ENCODE assay signal across 14 cellular contexts in genomic region chr11:11981840-11982239, GRCh38. TPM values are rescaled to one million over a fixed set of nuclear protein-coding genes. Genes with fewer than 3 reads are reported as not detected.
DNase-seq lines count a peak whose midpoint lies in the region; ATAC-seq and TF ChIP-seq lines count a peak whose summit lies in the region.
"Had no signal": no experiment of that assay in that cellular context is flagged by ENCODE, and none has a peak within 500 bp of the region (broad histone marks: within the 10 kb centered on the region; RNA-seq: fewer than 3 reads in every experiment).

No MANE protein-coding gene starts in this region.

- H3K9me3 ChIP-seq in left ventricle myocardium inferior (replicated peaks) = no peaks in the 10 kb centered on the region
- no peaks in the 10 kb centered on the region for H3K9me3 ChIP-seq in upper lobe of right lung

- H3K9me3 Mint-ChIP-seq in nephron = no peaks in the 10 kb centered on the region
- H3K9me3 Mint-ChIP-seq: CD4-positive, alpha-beta memory T cell had no signal

- no peak overlapping the region for H3K4me3 ChIP-seq in left ventricle myocardium inferior
- H3K4me3 ChIP-seq in upper lobe of right lung = no peak overlapping the region

- in situ Hi-C loops in GM13977 (cut with MboI; ENCODE audit: low pct_unique_long_range_greater_than_20kb, low sequenced_read_pairs, unreplicated experiment) = no loop called here

- peak overlapping the region in 2 of 3 experiments; percentile 68 to 95 for H3K27ac Mint-ChIP-seq in nephron

- H3K36me3 Mint-ChIP-seq in nephron (ENCODE audit: low read depth) = peaks cover 4% of the 10 kb centered on the region
- H3K36me3 Mint-ChIP-seq: CD4-positive, alpha-beta memory T cell had no signal

- H3K27me3 ChIP-seq in left ventricle myocardium inferior (ENCODE audit: low read depth) (no peaks in the 10 kb centered on the region), upper lobe of right lung (no peaks in the 10 kb centered on the region)

- no peak for TF ChIP-seq CTCF in left ventricle myocardium inferior (IDR thresholded peaks at IDR 0.05; ENCODE audit: borderline replicate concordance)
- TF ChIP-seq CTCF in nephron (IDR thresholded peaks at IDR 0.05; ENCODE audit: unreplicated experiment in 3 of 3) = no peak
- no peak for TF ChIP-seq CTCF in upper lobe of right lung (IDR thresholded peaks at IDR 0.05)
- TF ChIP-seq CTCF in GM13977 (IDR thresholded peaks at IDR 0.05; ENCODE audit: extremely low read depth, insufficient read depth, missing control alignments) = no peak

- peaks cover 4% of the 10 kb centered on the region for H3K27me3 Mint-ChIP-seq in nephron (ENCODE audit: low read depth)

- peaks cover 52% of the 10 kb centered on the region for H3K4me1 Mint-ChIP-seq in nephron
- H3K4me1 Mint-ChIP-seq: CD4-positive, alpha-beta memory T cell had no signal

- DNase-seq in left ventricle myocardium inferior = no peak
- no peak for DNase-seq in Right ventricle myocardium inferior (ENCODE audit: missing footprints)
- DNase-seq in caudate nucleus (lab: John Stamatoyannopoulos, UW) = no peak
- peak; percentile 30 for DNase-seq in upper lobe of right lung
- no peak for DNase-seq in GM13977 (ENCODE audit: low spot score)
- no peak for DNase-seq in left colon
- DNase-seq: CD4-positive, alpha-beta memory T cell; DMS79 treated with DMSO at 0.1 percent for 48 hours; Kasumi-1; NCI-H1105 treated with DMSO at 0.1 percent for 48 hours; NCI-H187; PC-3 had no signal

- ATAC-seq in Right ventricle myocardium inferior = no peak
- ATAC-seq in upper lobe of right lung = no peak
- ATAC-seq in GM21447 (IDR thresholded peaks at IDR 0.05; ENCODE audit: unreplicated experiment) = no peak
- ATAC-seq in left colon = no peak
- ATAC-seq: PC-3 had no signal

- H3K4me1 ChIP-seq in left ventricle myocardium inferior = peaks cover 100% of the 10 kb centered on the region
- peaks cover 44% of the 10 kb centered on the region for H3K4me1 ChIP-seq in upper lobe of right lung

- H3K4me3 Mint-ChIP-seq in nephron = no peak overlapping the region
- H3K4me3 Mint-ChIP-seq: CD4-positive, alpha-beta memory T cell had no signal

- H3K36me3 ChIP-seq in left ventricle myocardium inferior = no peaks in the 10 kb centered on the region
- H3K36me3 ChIP-seq in upper lobe of right lung = no peaks in the 10 kb centered on the region

- intact Hi-C loops in left ventricle myocardium inferior (cut with micrococcal nuclease) (no loop called here), Right ventricle myocardium inferior (cut with DNase I) (no loop called here), upper lobe of right lung (cut with DNase I) (no loop called here), left colon (cut with DNase I, micrococcal nuclease) (no loop called here)

- H3K27ac ChIP-seq in left ventricle myocardium inferior (replicated peaks) (peak overlapping the region; percentile 96), caudate nucleus (ENCODE audit: low read depth, low read length) (peak overlapping the region; percentile 78), upper lobe of right lung (peak overlapping the region; percentile 72)

RNA-seq across cellular contexts. Expression of gene DKK3, which starts 26.6 kb away (rescaled TPM):
- total RNA-seq in left ventricle myocardium inferior = 769 TPM
- total RNA-seq in Right ventricle myocardium inferior = 515 TPM
- total RNA-seq in upper lobe of right lung = 217 TPM
- 10 to 100 TPM in 1 of 2 donors, 1 to 10 TPM in 1; 8.1 to 19.5 TPM for total RNA-seq in left colon

Comparison
In these comparisons a context has a peak if more than half of its experiments do, and no peak if none do; other contexts are left out.
1. RNA of gene DKK3, which starts 26.6 kb away (total RNA-seq): 769 TPM in left ventricle myocardium inferior (single experiment), 515 TPM in Right ventricle myocardium inferior (single experiment) and 217 TPM in upper lobe of right lung (single experiment); 8.1 to 19.5 TPM in left colon; every median in the first group is over 10 times any median in the second.
2. Peak in every context shown above with its lines, with median percentiles within 50 percentile points of each other: H3K27ac ChIP-seq.